24 cellular contexts compared by ENCODE assay signal in the genomic region with DNA sequence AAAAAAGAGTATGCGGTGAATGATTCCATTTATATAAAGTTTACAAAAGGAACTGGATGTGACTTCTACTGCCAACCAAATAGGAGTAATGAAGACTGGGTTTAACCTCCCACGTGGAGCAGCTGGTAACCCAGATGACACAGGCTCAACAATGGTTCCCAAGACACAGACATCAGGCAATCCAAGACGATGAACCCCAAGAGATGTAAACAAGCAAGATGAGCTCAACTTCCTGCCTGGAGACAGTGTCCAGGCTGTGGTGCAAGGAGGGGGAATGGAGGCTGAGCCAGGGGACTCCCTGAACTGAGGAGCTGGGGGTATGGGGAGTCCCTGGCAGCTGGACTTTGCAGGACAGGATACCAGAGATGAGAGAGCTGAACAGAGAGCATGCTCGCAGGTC.
DNase-seq lines count a peak whose midpoint lies in the region; ATAC-seq lines count a peak whose summit lies in the region.
"Had no signal": no experiment of that assay in that cellular context is flagged by ENCODE, and none has a peak within 500 bp of the region (broad histone marks: within the 10 kb centered on the region; RNA-seq: fewer than 3 reads in every experiment).

No MANE protein-coding gene starts in this region.

- intact Hi-C loops in sciatic nerve (cut with DNase I), result no loop called here

- DNase-seq in EL (peak; percentile 47), M059J (ENCODE audit: low read depth) (peak; percentile 71), fibroblast of gingiva (ENCODE audit: low read depth) (peak; percentile 27), sciatic nerve (ENCODE audit: low spot score) (no peak), SHP77 (lab: John Stamatoyannopoulos, UW) (no peak), DMS79 (lab: John Stamatoyannopoulos, UW) (no peak)
- DNase-seq: ACHN; activated CD4-positive, alpha-beta T cell treated with anti-CD3 and anti-CD28 coated beads, Interleukin-2, amount 50 U/mL, for 1 hour; activated CD4-positive, CD25-positive, alpha-beta regulatory T cell; activated T-cell treated with anti-CD3 and anti-CD28 coated beads, Interleukin-2, amount 50 U/mL, for 48 hours; dorsolateral prefrontal cortex; GF-D8; glutamatergic neuron; left lung; mesendoderm; NCI-H1092 treated with DMSO at 0.1 percent for 48 hours; NCI-H1930; NCI-H2171 treated with DMSO at 0.1 percent for 48 hours; NCI-H510A; RPMI8226; spleen; thyroid gland; uterus had no signal

- ATAC-seq in sciatic nerve, result peak; percentile 86
- ATAC-seq in HG03108 (IDR thresholded peaks at IDR 0.05; ENCODE audit: unreplicated experiment), result no peak
- ATAC-seq: left lung had no signal

Comparison
In these comparisons a context has a peak if more than half of its experiments do, and no peak if none do; other contexts are left out.
1. DNase-seq: peak in EL (single experiment), M059J (single experiment) and fibroblast of gingiva (single experiment); none in sciatic nerve (single experiment), SHP77 (0 of 2) and DMS79 (single experiment).